Comparison of ENCODE assay signal across 8 cellular contexts in the genomic region with DNA sequence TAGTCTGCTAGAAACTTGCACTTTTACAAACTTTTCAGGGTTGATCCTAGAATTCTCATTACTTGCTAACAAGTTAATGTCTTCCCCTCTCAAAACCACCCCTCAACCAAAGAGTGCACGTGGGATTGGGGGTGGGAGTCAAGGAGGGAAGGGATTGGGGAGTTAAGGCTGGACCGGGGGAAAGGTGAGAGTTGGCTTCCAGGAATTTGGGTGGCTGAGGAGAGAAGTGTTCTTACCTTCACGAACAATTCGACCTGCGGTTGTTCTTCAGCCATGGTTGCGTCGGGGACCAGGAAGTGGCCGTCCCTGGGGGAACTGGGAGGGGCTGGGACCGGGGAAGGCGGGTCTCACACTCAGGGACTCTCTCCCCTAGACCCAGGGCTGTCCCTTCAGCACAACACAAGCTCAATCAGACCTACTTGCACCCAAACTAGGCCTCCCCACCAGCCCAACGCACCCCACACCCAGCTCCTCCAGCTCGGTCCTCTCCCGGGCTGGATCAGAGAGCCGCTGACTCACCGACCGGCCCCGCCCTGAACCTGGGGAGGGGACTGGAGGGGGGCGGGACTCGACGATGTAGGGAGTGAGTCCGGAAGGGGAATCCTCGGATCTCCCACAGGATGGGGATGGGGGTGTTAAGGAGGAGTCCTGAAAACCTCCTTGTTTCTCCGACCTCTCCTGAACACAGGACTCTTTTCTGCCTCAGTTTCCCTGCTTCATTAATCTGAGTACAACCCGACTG. TPM values are rescaled to one million over a fixed set of nuclear protein-coding genes. Genes with fewer than 3 reads are reported as not detected.
DNase-seq lines count a peak whose midpoint lies in the region; ATAC-seq and TF ChIP-seq lines count a peak whose summit lies in the region.

Gene CLIC1 (minus strand): TSS at position 505 of the 742 bp plus-strand sequence. CDS start 230 bp downstream, at position 275.

- H3K4me1 Mint-ChIP-seq in activated T-helper 1 cell treated with anti-CD3 and anti-CD28 coated beads, Interleukin-12 subunit alpha, Interleukin-12 subunit beta, Interleukin-2, Interleukin-4 antibody, amounts not matched to agents 30 ng/mL and 10 ng/mL and 1 ng/mL, durations not matched to agents 14 hours and 24 hours and 36 hours (ENCODE audit: low read depth) = peaks cover 59% of the 10 kb centered on the region
- peaks cover 63 to 73% of the 10 kb centered on the region in 2 donors for H3K4me1 Mint-ChIP-seq in natural killer cell treated with Interleukin-12 subunit alpha and Interleukin-12 subunit beta and Interleukin-15 and Interleukin-18, amount 100 ng/mL, for 72 hours (ENCODE audit: low read depth in 2 of 2)
- peaks cover 70% of the 10 kb centered on the region for H3K4me1 Mint-ChIP-seq in stimulated activated naive CD8-positive, alpha-beta T cell treated with anti-CD3 and anti-CD28 coated beads, Interleukin-15, amount 100 ng/mL, for 72 hours

- H2BK15ac ChIP-seq in IMR-90 (ENCODE audit: low read depth, low read length) = peak within 1 kb of the TSS; percentile 71

- peaks cover 11% of the 10 kb centered on the region for H3K36me3 ChIP-seq in GM06990 (ENCODE audit: control insufficient read depth, insufficient read depth, low read length)
- peaks cover 26% of the 10 kb centered on the region for H3K36me3 ChIP-seq in IMR-90 (ENCODE audit: control insufficient read depth, insufficient read depth, low read length)
- H3K36me3 ChIP-seq in RWPE2 (ENCODE audit: low read depth) = peaks cover 43% of the 10 kb centered on the region

- peak within 1 kb of the TSS; percentile 99 for H3K56ac ChIP-seq in IMR-90 (ENCODE audit: extremely low read depth, insufficient read depth, low read length)

- no peaks in the 10 kb centered on the region for H3K9me3 Mint-ChIP-seq in activated T-helper 1 cell treated with anti-CD3 and anti-CD28 coated beads, Interleukin-12 subunit alpha, Interleukin-12 subunit beta, Interleukin-2, Interleukin-4 antibody, amounts not matched to agents 30 ng/mL and 10 ng/mL and 1 ng/mL, durations not matched to agents 14 hours and 24 hours and 36 hours
- H3K9me3 Mint-ChIP-seq in natural killer cell treated with Interleukin-12 subunit alpha and Interleukin-12 subunit beta and Interleukin-15 and Interleukin-18, amount 100 ng/mL, for 72 hours = no peaks in the 10 kb centered on the region
- no peaks in the 10 kb centered on the region for H3K9me3 Mint-ChIP-seq in stimulated activated naive CD8-positive, alpha-beta T cell treated with anti-CD3 and anti-CD28 coated beads, Interleukin-15, amount 100 ng/mL, for 72 hours

- peak within 1 kb of the TSS; percentile 99 for H3K27ac Mint-ChIP-seq in activated T-helper 1 cell treated with anti-CD3 and anti-CD28 coated beads, Interleukin-12 subunit alpha, Interleukin-12 subunit beta, Interleukin-2, Interleukin-4 antibody, amounts not matched to agents 30 ng/mL and 10 ng/mL and 1 ng/mL, durations not matched to agents 14 hours and 24 hours and 36 hours
- peak within 1 kb of the TSS; percentile 92 for H3K27ac Mint-ChIP-seq in natural killer cell treated with Interleukin-12 subunit alpha and Interleukin-12 subunit beta and Interleukin-15 and Interleukin-18, amount 100 ng/mL, for 72 hours
- peak within 1 kb of the TSS; percentile 94 for H3K27ac Mint-ChIP-seq in stimulated activated naive CD8-positive, alpha-beta T cell treated with anti-CD3 and anti-CD28 coated beads, Interleukin-15, amount 100 ng/mL, for 72 hours

- H3K4ac ChIP-seq in IMR-90 (ENCODE audit: low read depth, low read length) = peak within 1 kb of the TSS; percentile 98

- peaks cover 18% of the 10 kb centered on the region for H3K4me1 ChIP-seq in IMR-90 (ENCODE audit: control insufficient read depth, insufficient read depth, low read length)
- H3K4me1 ChIP-seq in RWPE2 (ENCODE audit: insufficient read depth, poor library complexity, severe bottlenecking) = peaks cover 38% of the 10 kb centered on the region

- H3K27ac ChIP-seq in IMR-90 (ENCODE audit: insufficient read depth, low read length) (peak within 1 kb of the TSS; percentile 94), RWPE2 (ENCODE audit: poor library complexity, severe bottlenecking) (peak within 1 kb of the TSS; percentile 93)

- in situ Hi-C loops in IMR-90 (cut with MboI; ENCODE audit: low sequenced_read_pairs) = no loop called here

- peak within 1 kb of the TSS; percentile 98 for H3K4me3 Mint-ChIP-seq in activated T-helper 1 cell treated with anti-CD3 and anti-CD28 coated beads, Interleukin-12 subunit alpha, Interleukin-12 subunit beta, Interleukin-2, Interleukin-4 antibody, amounts not matched to agents 30 ng/mL and 10 ng/mL and 1 ng/mL, durations not matched to agents 14 hours and 24 hours and 36 hours
- H3K4me3 Mint-ChIP-seq in natural killer cell treated with Interleukin-12 subunit alpha and Interleukin-12 subunit beta and Interleukin-15 and Interleukin-18, amount 100 ng/mL, for 72 hours = peak within 1 kb of the TSS; percentile 96
- peak within 1 kb of the TSS; percentile 95 to 97 for H3K4me3 Mint-ChIP-seq in stimulated activated naive CD8-positive, alpha-beta T cell treated with anti-CD3 and anti-CD28 coated beads, Interleukin-15, amount 100 ng/mL, for 72 hours

- H3K27me3 ChIP-seq in GM06990 (replicated peaks; ENCODE audit: control insufficient read depth, insufficient read depth, low read length) (no peaks in the 10 kb centered on the region), IMR-90 (ENCODE audit: control insufficient read depth, insufficient read depth, low read length) (no peaks in the 10 kb centered on the region), RWPE2 (ENCODE audit: insufficient read depth, poor library complexity, severe bottlenecking) (no peaks in the 10 kb centered on the region)

- peak within 1 kb of the TSS; percentile 86 for H4K5ac ChIP-seq in IMR-90 (ENCODE audit: low read depth, low read length)

- peak; percentile 83 for TF ChIP-seq POLR2A in IMR-90 (IDR thresholded peaks at IDR 0.05; ENCODE audit: low read depth, low read length)

- TF ChIP-seq CTCF in GM06990 (IDR thresholded peaks at IDR 0.05; ENCODE audit: insufficient read depth, low read length, poor library complexity, severe bottlenecking) (no peak), IMR-90 (conservative IDR thresholded peaks at IDR 0.05; ENCODE audit: low read depth, low read length) (no peak), RWPE2 (IDR thresholded peaks at IDR 0.05; ENCODE audit: poor library complexity, severe bottlenecking) (no peak)

- peak within 1 kb of the TSS; percentile 99 for H3K23ac ChIP-seq in IMR-90 (ENCODE audit: low read depth, low read length)

- no peak for TF ChIP-seq RAD21 in IMR-90 (IDR thresholded peaks at IDR 0.05; ENCODE audit: low read length)

- peaks cover 35% of the 10 kb centered on the region for H3K36me3 Mint-ChIP-seq in activated T-helper 1 cell treated with anti-CD3 and anti-CD28 coated beads, Interleukin-12 subunit alpha, Interleukin-12 subunit beta, Interleukin-2, Interleukin-4 antibody, amounts not matched to agents 30 ng/mL and 10 ng/mL and 1 ng/mL, durations not matched to agents 14 hours and 24 hours and 36 hours (ENCODE audit: low read depth)
- peaks cover 25% of the 10 kb centered on the region for H3K36me3 Mint-ChIP-seq in natural killer cell treated with Interleukin-12 subunit alpha and Interleukin-12 subunit beta and Interleukin-15 and Interleukin-18, amount 100 ng/mL, for 72 hours

- peak within 1 kb of the TSS; percentile 74 to 95 for H4K8ac ChIP-seq in IMR-90 (ENCODE audit: low read depth in 2 of 2, low read length in 2 of 2)

- peaks cover 3% of the 10 kb centered on the region for H3K27me3 Mint-ChIP-seq in activated T-helper 1 cell treated with anti-CD3 and anti-CD28 coated beads, Interleukin-12 subunit alpha, Interleukin-12 subunit beta, Interleukin-2, Interleukin-4 antibody, amounts not matched to agents 30 ng/mL and 10 ng/mL and 1 ng/mL, durations not matched to agents 14 hours and 24 hours and 36 hours (ENCODE audit: insufficient read depth)
- no peaks in the 10 kb centered on the region for H3K27me3 Mint-ChIP-seq in natural killer cell treated with Interleukin-12 subunit alpha and Interleukin-12 subunit beta and Interleukin-15 and Interleukin-18, amount 100 ng/mL, for 72 hours
- no peaks in the 10 kb centered on the region for H3K27me3 Mint-ChIP-seq in stimulated activated naive CD8-positive, alpha-beta T cell treated with anti-CD3 and anti-CD28 coated beads, Interleukin-15, amount 100 ng/mL, for 72 hours

- H3K9me1 ChIP-seq in IMR-90 (ENCODE audit: insufficient read depth, low read length) = peaks cover 14% of the 10 kb centered on the region

- no CpG with 5 or more reads among the region's 24 CpGs for WGBS in IMR-90 (ENCODE audit: extremely low coverage in 2 of 2, insufficient read length in 1 of 2), 2 experiments

- peak within 1 kb of the TSS; percentile 80 for H3K18ac ChIP-seq in IMR-90 (ENCODE audit: low read depth, low read length)

- BruUV-seq in IMR-90 (replicated peaks; lab: Mats Ljungman, UMichigan) = TSS peak; percentile 61

- H2BK20ac ChIP-seq in IMR-90 (ENCODE audit: low read depth, low read length) = peak within 1 kb of the TSS; percentile 76

- peak within 1 kb of the TSS; percentile 99 for H3K14ac ChIP-seq in IMR-90 (replicated peaks; ENCODE audit: low read depth, low read length)

- peak within 1 kb of the TSS; percentile 99 for H4K91ac ChIP-seq in IMR-90 (ENCODE audit: insufficient read depth, low read depth, low read length)

- peak; percentile 87 for DNase-seq in GM06990 (ENCODE audit: extremely low read depth, insufficient read length)
- peak; percentile 75 for DNase-seq in IMR-90
- DNase-seq in RWPE2 (ENCODE audit: low spot score) = peak; percentile 90
- DNase-seq in activated T-helper 1 cell treated with anti-CD3 and anti-CD28 coated beads, Interleukin-12 subunit alpha, Interleukin-12 subunit beta, Interleukin-2, Interleukin-4 antibody, amounts not matched to agents 30 ng/mL and 10 ng/mL and 1 ng/mL, durations not matched to agents 14 hours and 24 hours and 36 hours (ENCODE audit: low spot score) = peak; percentile 80
- peak; percentile 81 for DNase-seq in fibroblast of gingiva (ENCODE audit: low read depth)
- peak; percentile 89 for DNase-seq in natural killer cell treated with Interleukin-12 subunit alpha and Interleukin-12 subunit beta and Interleukin-15 and Interleukin-18, amount 100 ng/mL, for 72 hours (ENCODE audit: low spot score)
- peak; percentile 66 to 90 for DNase-seq in stimulated activated naive CD8-positive, alpha-beta T cell treated with anti-CD3 and anti-CD28 coated beads, Interleukin-15, amount 100 ng/mL, for 72 hours

- intact Hi-C loops in IMR-90 (cut with micrococcal nuclease) = no loop called here
- intact Hi-C loops in activated T-helper 1 cell treated with anti-CD3 and anti-CD28 coated beads, Interleukin-12 subunit alpha, Interleukin-12 subunit beta, Interleukin-2, Interleukin-4 antibody, amounts not matched to agents 30 ng/mL and 10 ng/mL and 1 ng/mL, durations not matched to agents 14 hours and 24 hours and 36 hours (cut with micrococcal nuclease) = loop anchor here (1.0 to 5.0 kb wide), 3 partner anchors 33 to 164 kb away; partner anchors contain the start of genes ABHD16A, LSM2 and LTA

- ATAC-seq in IMR-90 (ENCODE audit: low read depth) (peak; percentile 57), RWPE2 (ENCODE audit: low read depth) (peak; percentile 55), GM21786 (IDR thresholded peaks at IDR 0.05; ENCODE audit: unreplicated experiment) (no peak)
- ATAC-seq in natural killer cell treated with Interleukin-12 subunit alpha and Interleukin-12 subunit beta and Interleukin-15 and Interleukin-18, amount 100 ng/mL, for 72 hours = peak; percentile 65 to 71
- ATAC-seq in stimulated activated naive CD8-positive, alpha-beta T cell treated with anti-CD3 and anti-CD28 coated beads, Interleukin-15, amount 100 ng/mL, for 72 hours = peak; percentile 76

- CTCF ChIA-PET in IMR-90 (lab: Yijun Ruan, JAX) = no interaction called here

- H2AK5ac ChIP-seq in IMR-90 (ENCODE audit: low read depth, low read length) = peak within 1 kb of the TSS; percentile 98

- H2BK5ac ChIP-seq in IMR-90 (ENCODE audit: low read depth, low read length, poor library complexity, severe bottlenecking) = peak within 1 kb of the TSS; percentile 99

- POLR2A ChIA-PET in IMR-90 (lab: Charles Lee; ENCODE audit: unreplicated experiment) = interaction anchor here (0.6 kb wide), 1 partner anchor 19 kb away, joined by 3 read pairs; no protein-coding TSS in a partner anchor

- peak within 1 kb of the TSS; percentile 92 for H2AFZ ChIP-seq in IMR-90 (replicated peaks; ENCODE audit: low read length, poor library complexity)

- H2AK9ac ChIP-seq in IMR-90 (replicated peaks; ENCODE audit: low read depth, low read length, poor library complexity) = peak within 1 kb of the TSS; percentile 100

- peak within 1 kb of the TSS; percentile 98 for H3K9ac ChIP-seq in IMR-90 (ENCODE audit: low read depth, low read length)

- dilution Hi-C loops in IMR-90 (cut with HindIII; ENCODE audit: low sequenced_read_pairs, unreplicated experiment) = no loop called here

- H4K20me1 ChIP-seq in IMR-90 (ENCODE audit: insufficient read depth, low read length) = peaks cover 25% of the 10 kb centered on the region

- peak within 1 kb of the TSS; percentile 96 for H3K4me2 ChIP-seq in IMR-90 (ENCODE audit: low read depth, low read length)

- H2BK120ac ChIP-seq in IMR-90 (ENCODE audit: low read depth, low read length) = peak within 1 kb of the TSS; percentile 81

- H3K79me1 ChIP-seq in IMR-90 (ENCODE audit: low read depth in 1 of 2, low read length in 2 of 2) = peaks cover 13 to 75% of the 10 kb centered on the region in 2 experiments; a peak in 3 of 4 replicates

- no peaks in the 10 kb centered on the region for H3K9me3 ChIP-seq in IMR-90 (ENCODE audit: control insufficient read depth, insufficient read depth, low read length)
- no peaks in the 10 kb centered on the region for H3K9me3 ChIP-seq in RWPE2 (ENCODE audit: severe bottlenecking)

- peak within 1 kb of the TSS; percentile 84 for H3K4me3 ChIP-seq in GM06990 (replicated peaks; ENCODE audit: low read depth, low read length)
- H3K4me3 ChIP-seq in IMR-90 (ENCODE audit: insufficient read depth, low read depth, low read length) = peak within 1 kb of the TSS; percentile 81
- H3K4me3 ChIP-seq in RWPE2 (ENCODE audit: severe bottlenecking) = peak within 1 kb of the TSS; percentile 80

RNA-seq across cellular contexts. Expression of gene CLIC1, which starts in this region (rescaled TPM):
- total RNA-seq in IMR-90 (2012; rRNA removed) = 992 and 1,185 TPM in 2 replicates
- 692 and 706 TPM in 2 replicates for polyA plus RNA-seq in IMR-90 (2012; rRNA removed)
- 504 and 583 TPM in 2 replicates for polyA plus RNA-seq in IMR-90 (2012; cell fraction: cytosol; rRNA removed)
- polyA plus RNA-seq in IMR-90 (2012; cell fraction: nucleus; rRNA removed; ENCODE audit: low replicate concordance) = 164 and 178 TPM in 2 replicates
- total RNA-seq in activated T-helper 1 cell treated with anti-CD3 and anti-CD28 coated beads, Interleukin-12 subunit alpha, Interleukin-12 subunit beta, Interleukin-2, Interleukin-4 antibody, amounts not matched to agents 30 ng/mL and 10 ng/mL and 1 ng/mL, durations not matched to agents 14 hours and 24 hours and 36 hours = 398 and 399 TPM in 2 replicates
- total RNA-seq in natural killer cell treated with Interleukin-12 subunit alpha and Interleukin-12 subunit beta and Interleukin-15 and Interleukin-18, amount 100 ng/mL, for 72 hours = 100 to 1,000 TPM; 468 to 581 TPM
